In the genomic region with DNA sequence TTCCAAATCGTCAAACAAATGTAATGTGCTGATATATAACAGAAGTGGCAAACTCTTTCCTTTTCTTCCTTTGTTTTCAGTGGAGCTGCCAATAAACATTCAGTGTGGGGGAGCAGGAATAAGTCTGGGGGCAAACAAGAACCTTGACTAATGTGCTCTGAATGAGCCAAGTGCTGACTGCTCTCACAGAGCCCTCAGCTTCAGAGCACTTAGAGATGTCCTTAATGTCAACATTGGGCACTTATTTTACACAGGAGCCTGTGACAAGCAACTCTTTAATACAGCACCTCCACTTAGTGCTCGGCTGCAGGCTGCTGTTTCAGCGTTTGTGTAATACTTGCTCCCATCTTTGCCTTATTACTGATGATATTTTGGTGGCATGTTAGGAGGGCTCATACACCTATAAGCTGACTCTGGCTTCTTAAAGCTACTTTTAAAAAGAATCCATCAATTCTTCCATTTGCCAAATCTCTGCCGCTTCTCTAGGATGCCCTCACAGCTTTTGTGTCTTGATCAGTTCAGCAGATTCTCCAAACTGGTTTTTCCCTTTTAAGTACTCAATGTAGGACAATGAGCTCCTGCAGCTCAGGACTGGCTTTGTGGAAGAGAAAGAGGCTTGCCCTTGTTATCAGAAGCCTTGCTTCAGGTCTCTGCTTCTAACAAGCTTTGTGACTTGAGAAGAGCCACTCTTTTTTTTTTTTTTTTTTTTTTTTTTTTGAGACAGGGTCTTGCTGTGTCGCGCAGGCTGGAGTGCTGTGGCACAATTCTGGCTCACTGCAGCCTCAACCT, we compare ENCODE assay signal across 14 cellular contexts.
DNase-seq lines count a peak whose midpoint lies in the region; ATAC-seq, FAIRE-seq and TF ChIP-seq lines count a peak whose summit lies in the region.
"Had no signal": no experiment of that assay in that cellular context is flagged by ENCODE, and none has a peak within 500 bp of the region (broad histone marks: within the 10 kb centered on the region; RNA-seq: fewer than 3 reads in every experiment).

No MANE protein-coding gene starts in this region.

- no peak overlapping the region for H3K27ac Mint-ChIP-seq in chondrocyte (ENCODE audit: unreplicated experiment)

- no peaks in the 10 kb centered on the region for H4K20me1 ChIP-seq in HepG2 (ENCODE audit: insufficient read depth, low read length)

- no peaks in the 10 kb centered on the region for H3K27me3 Mint-ChIP-seq in chondrocyte (ENCODE audit: low read depth)

- no peak overlapping the region for H3K4me2 ChIP-seq in HepG2 (ENCODE audit: low read depth, low read length)

- DNase-seq in NCI-H1436 (lab: John Stamatoyannopoulos, UW) (peak; percentile 29), NCI-H1436 treated with DMSO at 0.1 percent for 48 hours (lab: John Stamatoyannopoulos, UW) (no peak), left lung (no peak), HepG2 (ENCODE audit: low spot score) (no peak), tibial artery (no peak), chondrocyte (ENCODE audit: low spot score) (no peak)
- DNase-seq: CD4-positive, alpha-beta memory T cell; GM23248; NCI-H1092; NCI-H2171 had no signal

- TF ChIP-seq EP300 in HepG2 (IDR thresholded peaks at IDR 0.05; ENCODE audit: low read depth in 2 of 2, low read length in 2 of 2) = no peak
- no peak for TF ChIP-seq EP300 in HepG2 (CRISPR knock-in tag; IDR thresholded peaks at IDR 0.05; ENCODE audit: borderline replicate concordance)

- POLR2A ChIA-PET in HepG2 (lab: Yijun Ruan, JAX) = no interaction called here

- ATAC-seq in left lung = peak; percentile 95
- ATAC-seq in GM18519 (IDR thresholded peaks at IDR 0.05; ENCODE audit: low FRiP score, unreplicated experiment) = no peak
- no peak for ATAC-seq in HepG2

- in situ Hi-C loops in HepG2 (cut with HindIII; ENCODE audit: extremely low pct_ligation_motif_present, low pct_unique_long_range_greater_than_20kb) = no loop called here

- TF ChIP-seq POLR2A in HepG2 (IDR thresholded peaks at IDR 0.05; ENCODE audit: insufficient read depth in 1 of 2, low read depth in 2 of 2, low read length in 2 of 2) = no peak

- H2AFZ ChIP-seq in HepG2 (ENCODE audit: low read length) = no peak overlapping the region
- H2AFZ ChIP-seq: GM23248 had no signal

- TF ChIP-seq CTCF in left lung (IDR thresholded peaks at IDR 0.05) = no peak
- TF ChIP-seq CTCF in HepG2 (CRISPR knock-in tag; IDR thresholded peaks at IDR 0.05) = no peak
- TF ChIP-seq CTCF in tibial artery (IDR thresholded peaks at IDR 0.05) = no peak
- TF ChIP-seq CTCF in chondrocyte (IDR thresholded peaks at IDR 0.05) = no peak

- H3K36me3 ChIP-seq in ectodermal cell (ENCODE audit: control insufficient read depth, insufficient read depth, low read length) = peaks cover 4% of the 10 kb centered on the region
- H3K36me3 ChIP-seq in left lung = no peaks in the 10 kb centered on the region
- H3K36me3 ChIP-seq in HepG2 (replicated peaks in 1 of 2; ENCODE audit: control insufficient read depth in 1 of 2, insufficient read depth in 2 of 2, low read length in 2 of 2) = peaks cover 19 to 74% of the 10 kb centered on the region in 2 experiments
- H3K36me3 ChIP-seq in tibial artery = no peaks in the 10 kb centered on the region
- H3K36me3 ChIP-seq: SJSA1 had no signal

- no peaks in the 10 kb centered on the region for H3K79me2 ChIP-seq in HepG2 (ENCODE audit: insufficient read depth, low read length)

- intact Hi-C loops in left lung (cut with DNase I) = no loop called here
- intact Hi-C loops in HepG2 (cut with micrococcal nuclease; ENCODE audit: unreplicated experiment) = no loop called here
- intact Hi-C loops in tibial artery (cut with DNase I; ENCODE audit: low total_unique reads) = no loop called here

- BruUV-seq in HepG2 (replicated peaks; lab: Mats Ljungman, UMichigan) = no TSS peak

- CTCF ChIA-PET in HepG2 (lab: Yijun Ruan, JAX; ENCODE audit: low intra/inter-chr PET ratio, low total read pairs) = no interaction called here

- H3K36me3 Mint-ChIP-seq in chondrocyte (ENCODE audit: low read depth) = peaks cover 17% of the 10 kb centered on the region
- H3K36me3 Mint-ChIP-seq: CD4-positive, alpha-beta memory T cell had no signal

- no peak overlapping the region for H3K9ac ChIP-seq in HepG2 (ENCODE audit: insufficient read depth, low read depth, low read length)
- H3K9ac ChIP-seq: GM23248 had no signal

- FAIRE-seq in HepG2 (lab: Jason Lieb, UNC) = no peak
- FAIRE-seq: G401.6 had no signal

- H3K27me3 ChIP-seq in ectodermal cell (ENCODE audit: control insufficient read depth, insufficient read depth, low read length, poor library complexity, severe bottlenecking) (no peaks in the 10 kb centered on the region), left lung (no peaks in the 10 kb centered on the region), HepG2 (ENCODE audit: control insufficient read depth in 1 of 2, insufficient read depth in 2 of 2, low read length in 2 of 2) (no peaks in the 10 kb centered on the region), tibial artery (no peaks in the 10 kb centered on the region)
- H3K27me3 ChIP-seq: SJSA1 had no signal

- H3K4me3 ChIP-seq in ectodermal cell (ENCODE audit: insufficient read depth, low read depth, low read length) (no peak overlapping the region), left lung (no peak overlapping the region), HepG2 (replicated peaks in 1 of 3; ENCODE audit: insufficient read depth in 1 of 3, low read depth in 2 of 3, low read length in 3 of 3) (no peak overlapping the region), tibial artery (no peak overlapping the region)
- H3K4me3 ChIP-seq: GM23248, SJSA1 had no signal

- peaks cover 29% of the 10 kb centered on the region for H3K4me1 ChIP-seq in ectodermal cell (ENCODE audit: control insufficient read depth, insufficient read depth, low read length)
- no peaks in the 10 kb centered on the region for H3K4me1 ChIP-seq in left lung
- H3K4me1 ChIP-seq in HepG2 (ENCODE audit: insufficient read depth, low read length) = no peaks in the 10 kb centered on the region
- H3K4me1 ChIP-seq in tibial artery = no peaks in the 10 kb centered on the region
- H3K4me1 ChIP-seq: SJSA1 had no signal

- H3K9me3 Mint-ChIP-seq in chondrocyte (ENCODE audit: low read depth) = no peaks in the 10 kb centered on the region

- WGBS in ectodermal cell, 2 experiments = 54 to 60% methylated on average over 6 of the region's 6 CpGs
- WGBS in HepG2 (ENCODE audit: low lambda C conversion rate) = 94% methylated on average over 6 of the region's 6 CpGs

- H3K9me3 ChIP-seq in ectodermal cell (ENCODE audit: control insufficient read depth, low read length) (no peaks in the 10 kb centered on the region), left lung (peaks cover 0 to 12% of the 10 kb centered on the region in 2 donors), HepG2 (ENCODE audit: low read length) (no peaks in the 10 kb centered on the region), tibial artery (no peaks in the 10 kb centered on the region)
- H3K9me3 ChIP-seq: SJSA1 had no signal

- peak overlapping the region; percentile 79 for H3K27ac ChIP-seq in ectodermal cell (ENCODE audit: insufficient read depth, low read depth, low read length, poor library complexity, severe bottlenecking)
- no peak overlapping the region for H3K27ac ChIP-seq in left lung
- no peak overlapping the region for H3K27ac ChIP-seq in HepG2 (ENCODE audit: extremely low read length, insufficient read depth, low read length)
- H3K27ac ChIP-seq in tibial artery = no peak overlapping the region
- H3K27ac ChIP-seq: GM23248, SJSA1 had no signal

- TF ChIP-seq RAD21 in HepG2 (CRISPR knock-in tag; IDR thresholded peaks at IDR 0.05) = no peak

- H3K4me3 Mint-ChIP-seq in chondrocyte (ENCODE audit: unreplicated experiment) = no peak overlapping the region
- H3K4me3 Mint-ChIP-seq: CD4-positive, alpha-beta memory T cell had no signal

- H3K4me1 Mint-ChIP-seq in chondrocyte (ENCODE audit: low read depth) = no peaks in the 10 kb centered on the region
- H3K4me1 Mint-ChIP-seq: CD4-positive, alpha-beta memory T cell had no signal

TF ChIP-seq in HepG2, 621 proteins besides CTCF, POLR2A, EP300 and RAD21 (continues in another document):
- no peak for TF ChIP-seq ZC3H13 (CRISPR knock-in tag; IDR thresholded peaks at IDR 0.05)
- TF ChIP-seq, protein P1, sequence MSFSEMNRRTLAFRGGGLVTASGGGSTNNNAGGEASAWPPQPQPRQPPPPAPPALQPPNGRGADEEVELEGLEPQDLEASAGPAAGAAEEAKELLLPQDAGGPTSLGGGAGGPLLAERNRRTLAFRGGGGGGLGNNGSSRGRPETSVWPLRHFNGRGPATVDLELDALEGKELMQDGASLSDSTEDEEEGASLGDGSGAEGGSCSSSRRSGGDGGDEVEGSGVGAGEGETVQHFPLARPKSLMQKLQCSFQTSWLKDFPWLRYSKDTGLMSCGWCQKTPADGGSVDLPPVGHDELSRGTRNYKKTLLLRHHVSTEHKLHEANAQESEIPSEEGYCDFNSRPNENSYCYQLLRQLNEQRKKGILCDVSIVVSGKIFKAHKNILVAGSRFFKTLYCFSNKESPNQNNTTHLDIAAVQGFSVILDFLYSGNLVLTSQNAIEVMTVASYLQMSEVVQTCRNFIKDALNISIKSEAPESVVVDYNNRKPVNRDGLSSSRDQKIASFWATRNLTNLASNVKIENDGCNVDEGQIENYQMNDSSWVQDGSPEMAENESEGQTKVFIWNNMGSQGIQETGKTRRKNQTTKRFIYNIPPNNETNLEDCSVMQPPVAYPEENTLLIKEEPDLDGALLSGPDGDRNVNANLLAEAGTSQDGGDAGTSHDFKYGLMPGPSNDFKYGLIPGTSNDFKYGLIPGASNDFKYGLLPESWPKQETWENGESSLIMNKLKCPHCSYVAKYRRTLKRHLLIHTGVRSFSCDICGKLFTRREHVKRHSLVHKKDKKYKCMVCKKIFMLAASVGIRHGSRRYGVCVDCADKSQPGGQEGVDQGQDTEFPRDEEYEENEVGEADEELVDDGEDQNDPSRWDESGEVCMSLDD (CRISPR knock-in tag; IDR thresholded peaks at IDR 0.05; ENCODE audit: borderline replicate concordance) = no peak
